ENCODE assay signal across 8 cellular contexts in genomic region chr15:92808611-92809063, GRCh38.
A peak's percentile ranks its signal among the peaks of the same experiment; 100 is the strongest.
DNase-seq lines count a peak whose midpoint lies in the region; ATAC-seq, FAIRE-seq and TF ChIP-seq lines count a peak whose summit lies in the region.

No MANE protein-coding gene starts in this region.

- H3K4me3 ChIP-seq in body of pancreas (peak overlapping the region in 1 of 2 donors; percentile 7), kidney (ENCODE audit: low read length in 2 of 2) (peak overlapping the region; percentile 46 to 63), suprapubic skin (peak overlapping the region; percentile 59)

- H3K4me1 ChIP-seq in body of pancreas (peaks cover 51% of the 10 kb centered on the region), kidney (ENCODE audit: control insufficient read depth in 1 of 2, insufficient read depth in 1 of 2, low read depth in 1 of 2, low read length in 2 of 2) (peaks cover 5 to 14% of the 10 kb centered on the region in 2 donors), suprapubic skin (peaks cover 57% of the 10 kb centered on the region)

- H3K36me3 ChIP-seq in body of pancreas (replicated peaks in 1 of 2; ENCODE audit: insufficient read depth in 1 of 2, low read depth in 2 of 2) (no peaks in the 10 kb centered on the region), kidney (ENCODE audit: control insufficient read depth in 1 of 2, insufficient read depth in 2 of 2, low read length in 2 of 2) (no peaks in the 10 kb centered on the region), suprapubic skin (no peaks in the 10 kb centered on the region)

- peak overlapping the region; percentile 59 to 97 (median 94) for H3K27ac ChIP-seq in body of pancreas
- peak overlapping the region; percentile 87 to 88 for H3K27ac ChIP-seq in kidney (ENCODE audit: low read depth in 2 of 2, low read length in 2 of 2)
- peak overlapping the region; percentile 98 for H3K27ac ChIP-seq in suprapubic skin

- H3K9ac ChIP-seq in kidney (ENCODE audit: low read length in 2 of 2) = peak overlapping the region in 1 of 2 donors; percentile 62

- no peak for TF ChIP-seq CTCF in body of pancreas (IDR thresholded peaks at IDR 0.05)
- TF ChIP-seq CTCF in kidney (IDR thresholded peaks at IDR 0.05; ENCODE audit: borderline replicate concordance, extremely low read depth, insufficient read depth) = no peak
- no peak for TF ChIP-seq CTCF in suprapubic skin (IDR thresholded peaks at IDR 0.05)

- H3K9me3 ChIP-seq in body of pancreas = no peaks in the 10 kb centered on the region
- no peaks in the 10 kb centered on the region for H3K9me3 ChIP-seq in kidney (ENCODE audit: control insufficient read depth in 1 of 2, low read length in 2 of 2)
- H3K9me3 ChIP-seq in suprapubic skin = no peaks in the 10 kb centered on the region

- TF ChIP-seq EP300 in suprapubic skin (IDR thresholded peaks at IDR 0.05) = no peak

- no peaks in the 10 kb centered on the region for H3K27me3 ChIP-seq in body of pancreas
- no peaks in the 10 kb centered on the region for H3K27me3 ChIP-seq in suprapubic skin

- TF ChIP-seq POLR2A in body of pancreas (IDR thresholded peaks at IDR 0.05) (no peak), suprapubic skin (IDR thresholded peaks at IDR 0.05) (no peak)

- FAIRE-seq in kidney (lab: Jason Lieb, UNC) = no peak

- DNase-seq in NCI-H524 (lab: John Stamatoyannopoulos, UW) (peak; percentile 75 to 79), NCI-H524 treated with DMSO at 0.1 percent for 48 hours (lab: John Stamatoyannopoulos, UW) (no peak), HCEC 1CT (peak; percentile 42), NCI-H146 treated with DMSO at 0.1 percent for 48 hours (lab: John Stamatoyannopoulos, UW; ENCODE audit: unreplicated experiment) (peak; percentile 49), body of pancreas (peak in 3 of 4 donors; percentile 64 to 66 (median 65)), kidney (peak; percentile 87), suprapubic skin (ENCODE audit: low spot score in 2 of 2) (peak in 1 of 2 donors; percentile 87)

- 1 to 4% methylated on average over 11 to 30 of the region's 30 CpGs for WGBS in body of pancreas, 2 donors
- 11% methylated on average over 20 of the region's 30 CpGs for WGBS in suprapubic skin

- ATAC-seq in body of pancreas = peak; percentile 21
- ATAC-seq in HG03565 (IDR thresholded peaks at IDR 0.05; ENCODE audit: unreplicated experiment) = no peak

- intact Hi-C loops in body of pancreas (cut with DNase I) (no loop called here), kidney (cut with DNase I) (loop anchor here (5.0 kb wide), 1 partner anchor 104 kb away; no protein-coding TSS in a partner anchor)
